Comparison of ENCODE assay signal across 8 cellular contexts in the genomic region with DNA sequence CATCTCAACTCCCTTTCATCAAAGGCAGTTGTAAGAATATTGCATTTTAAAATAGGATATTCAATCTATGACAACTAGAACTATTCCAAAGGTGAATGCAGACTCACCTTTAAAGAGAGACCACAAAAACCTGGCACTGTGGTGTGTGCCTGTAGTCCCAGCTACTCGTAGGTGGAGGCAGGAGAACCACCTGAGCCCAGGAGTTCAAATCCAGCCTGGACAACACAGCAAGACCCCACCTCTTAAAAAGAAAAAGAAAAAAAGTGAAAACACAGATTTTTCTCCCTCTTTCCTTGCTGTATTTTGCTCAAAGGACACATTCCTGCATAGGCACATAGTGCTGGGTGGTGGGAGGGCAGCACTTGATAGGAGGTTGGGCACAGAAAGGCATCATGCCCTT. TPM values are rescaled to one million over a fixed set of nuclear protein-coding genes. Genes with fewer than 3 reads are reported as not detected.
DNase-seq lines count a peak whose midpoint lies in the region; FAIRE-seq and TF ChIP-seq lines count a peak whose summit lies in the region.

No MANE protein-coding gene starts in this region.

- H3K27ac ChIP-seq in SK-N-MC (no peak overlapping the region), sigmoid colon (no peak overlapping the region)

- TF ChIP-seq CTCF in fibroblast of mammary gland (conservative IDR thresholded peaks at IDR 0.05; ENCODE audit: control insufficient read depth, insufficient read depth, low read depth, low read length), result no peak
- no peak for TF ChIP-seq CTCF in sigmoid colon (IDR thresholded peaks at IDR 0.05)

- no peak for TF ChIP-seq POLR2A in GM12892 (IDR thresholded peaks at IDR 0.05; ENCODE audit: low read depth, low read length)
- no peak for TF ChIP-seq POLR2A in sigmoid colon (IDR thresholded peaks at IDR 0.05)

- peak; percentile 48 for FAIRE-seq in GM12892 (lab: Jason Lieb, UNC)

- H3K4me1 ChIP-seq in sigmoid colon, result peaks cover 0 to 22% (median 10%) of the 10 kb centered on the region in 4 donors

- DNase-seq in GM12892 (ENCODE audit: insufficient read length) (no peak), SK-N-MC (ENCODE audit: low read depth, low spot score) (no peak), fibroblast of mammary gland (ENCODE audit: low read depth) (no peak), sigmoid colon (no peak), DMS 273 treated with DMSO at 0.1 percent for 48 hours (lab: John Stamatoyannopoulos, UW) (no peak), NCI-H510A treated with DMSO at 0.1 percent for 48 hours (lab: John Stamatoyannopoulos, UW) (no peak), activated gamma-delta T cell (lab: John Stamatoyannopoulos, UW) (no peak), NCI-H524 (lab: John Stamatoyannopoulos, UW) (no peak)

- TF ChIP-seq EP300 in sigmoid colon (IDR thresholded peaks at IDR 0.05), result no peak

- no peak overlapping the region for H3K9ac ChIP-seq in SK-N-MC (ENCODE audit: insufficient read length)

- H3K36me3 ChIP-seq in SK-N-MC (ENCODE audit: insufficient read depth, low read length), result peaks cover 11% of the 10 kb centered on the region; the same call in 1 of the 2 replicates
- H3K36me3 ChIP-seq in sigmoid colon, result peaks cover 0 to 11% (median 1%) of the 10 kb centered on the region in 4 donors

- intact Hi-C loops in sigmoid colon (cut with DNase I), result no loop called here

- H3K4me3 ChIP-seq in SK-N-MC (peak overlapping the region; percentile 82), fibroblast of mammary gland (ENCODE audit: control insufficient read depth, low read depth, low read length) (peak overlapping the region; percentile 88), sigmoid colon (peak overlapping the region in 3 of 4 donors; percentile 70 to 79 (median 79))

- H3K27me3 ChIP-seq in sigmoid colon, result no peaks in the 10 kb centered on the region

- H3K9me3 ChIP-seq in SK-N-MC (ENCODE audit: low read depth, low read length), result no peaks in the 10 kb centered on the region
- H3K9me3 ChIP-seq in sigmoid colon, result no peaks in the 10 kb centered on the region

- WGBS in sigmoid colon, 2 donors, result 34 to 92% methylated on average over 1 of the region's 1 CpG

RNA-seq across cellular contexts. Expression of a gene that starts 0.7 kb away (rescaled TPM):
- 57.3 TPM for polyA plus RNA-seq in GM12892 (2012; ENCODE audit: missing spikeins)
- total RNA-seq in sigmoid colon, result 10 to 100 TPM; 17.1 to 25.1 (median 20.4) TPM
- polyA plus RNA-seq in sigmoid colon, result 10 to 100 TPM; 24.6 to 42.1 (median 26.8) TPM

RNA-seq across cellular contexts. Expression of a gene that starts 36.5 kb away (rescaled TPM):
- 20.8 TPM for polyA plus RNA-seq in GM12892 (2012; ENCODE audit: missing spikeins)
- total RNA-seq in sigmoid colon, result 10 to 100 TPM; 13.2 to 20.5 (median 16.7) TPM
- 10 to 100 TPM in 1 of 3 donors, 1 to 10 TPM in 2; 6.6 to 17.4 (median 8.6) TPM for polyA plus RNA-seq in sigmoid colon
